In the genomic region with DNA sequence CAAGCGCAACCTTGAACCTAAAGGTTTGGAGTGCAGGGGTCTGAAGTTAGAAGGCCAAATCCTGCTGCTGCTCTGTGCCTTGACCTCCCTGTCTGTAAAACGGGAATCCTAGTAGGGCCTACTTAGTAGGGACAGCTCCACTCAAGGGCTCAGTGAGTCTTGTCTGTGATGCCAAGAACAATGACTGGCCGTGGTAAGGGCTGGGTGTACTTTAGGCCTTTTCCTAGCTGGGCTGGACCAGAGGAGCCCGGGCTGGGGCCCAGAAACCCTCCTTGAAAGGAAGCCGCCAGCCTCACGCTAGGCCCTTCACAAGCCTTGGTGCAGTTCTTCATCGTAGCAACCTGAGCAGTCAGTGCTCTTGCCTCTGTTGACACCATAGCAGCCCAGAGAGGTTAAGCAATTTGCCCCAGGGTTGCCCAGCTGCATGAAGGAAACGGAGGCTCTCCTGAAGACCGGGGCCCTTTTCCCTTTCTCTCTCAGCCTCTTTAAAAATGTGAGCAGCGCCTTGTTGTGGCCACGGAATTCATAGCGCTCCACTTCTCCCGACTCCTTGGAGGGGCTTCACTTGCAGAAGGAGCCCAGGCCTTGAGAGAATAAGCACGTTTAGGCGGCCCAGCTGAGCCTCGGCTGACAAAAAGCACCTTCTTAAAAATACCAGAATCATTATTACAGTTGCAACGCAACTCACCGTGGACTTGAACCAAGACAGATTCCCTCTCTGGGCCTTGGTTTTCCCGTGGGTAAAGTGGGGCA, we compare ENCODE assay signal across 17 cellular contexts. TPM values are rescaled to one million over a fixed set of nuclear protein-coding genes. Genes with fewer than 3 reads are reported as not detected.
A peak's percentile ranks its signal among the peaks of the same experiment; 100 is the strongest.
DNase-seq lines count a peak whose midpoint lies in the region; ATAC-seq and TF ChIP-seq lines count a peak whose summit lies in the region.
"Had no signal": no experiment of that assay in that cellular context is flagged by ENCODE, and none has a peak within 500 bp of the region (broad histone marks: within the 10 kb centered on the region; RNA-seq: fewer than 3 reads in every experiment).

No MANE protein-coding gene starts in this region.

- POLR2A ChIA-PET in GM10248 (lab: Yijun Ruan, JAX): no interaction called here

- no peak overlapping the region for H3K27ac ChIP-seq in left ventricle myocardium inferior (replicated peaks)
- no peak overlapping the region for H3K27ac ChIP-seq in osteoblast (ENCODE audit: low read depth, low read length)
- H3K27ac ChIP-seq in WERI-Rb-1: no peak overlapping the region

- H3K4me3 Mint-ChIP-seq in chondrocyte (ENCODE audit: unreplicated experiment): no peak overlapping the region
- H3K4me3 Mint-ChIP-seq: B cell; CD4-positive, alpha-beta memory T cell; IgD-negative memory B cell had no signal

- H3K9me3 ChIP-seq in left ventricle myocardium inferior (replicated peaks): no peaks in the 10 kb centered on the region
- H3K9me3 ChIP-seq in osteoblast (ENCODE audit: low read depth, low read length): no peaks in the 10 kb centered on the region
- no peaks in the 10 kb centered on the region for H3K9me3 ChIP-seq in WERI-Rb-1 (ENCODE audit: severe bottlenecking)

- no peaks in the 10 kb centered on the region for H3K79me2 ChIP-seq in osteoblast (ENCODE audit: insufficient read depth, low read length)

- H3K27me3 ChIP-seq in left ventricle myocardium inferior (ENCODE audit: low read depth): peaks cover 16% of the 10 kb centered on the region
- H3K27me3 ChIP-seq in H7 (ENCODE audit: control insufficient read depth, insufficient read depth, low read length): peaks cover 11% of the 10 kb centered on the region
- peaks cover 9% of the 10 kb centered on the region for H3K27me3 ChIP-seq in osteoblast (ENCODE audit: insufficient read depth, low read length)
- no peaks in the 10 kb centered on the region for H3K27me3 ChIP-seq in WERI-Rb-1 (ENCODE audit: insufficient read depth, low read depth, severe bottlenecking)

- peaks cover 3% of the 10 kb centered on the region for H3K4me1 Mint-ChIP-seq in chondrocyte (ENCODE audit: low read depth)

- no peaks in the 10 kb centered on the region for H3K9me3 Mint-ChIP-seq in chondrocyte (ENCODE audit: low read depth)
- H3K9me3 Mint-ChIP-seq: IgD-negative memory B cell had no signal

- H4K20me1 ChIP-seq in osteoblast (ENCODE audit: insufficient read depth, low read length): no peaks in the 10 kb centered on the region

- no peaks in the 10 kb centered on the region for H3K36me3 Mint-ChIP-seq in chondrocyte (ENCODE audit: low read depth)
- H3K36me3 Mint-ChIP-seq: CD4-positive, alpha-beta memory T cell; IgD-negative memory B cell had no signal

- no peak overlapping the region for H3K27ac Mint-ChIP-seq in chondrocyte (ENCODE audit: unreplicated experiment)
- H3K27ac Mint-ChIP-seq: B cell; CD4-positive, alpha-beta memory T cell; IgD-negative memory B cell had no signal

- H3K36me3 ChIP-seq in left ventricle myocardium inferior: no peaks in the 10 kb centered on the region
- no peaks in the 10 kb centered on the region for H3K36me3 ChIP-seq in H7 (replicated peaks; ENCODE audit: control insufficient read depth, insufficient read depth, low read length)
- H3K36me3 ChIP-seq in osteoblast (ENCODE audit: insufficient read depth, low read length): no peaks in the 10 kb centered on the region
- H3K36me3 ChIP-seq in WERI-Rb-1: no peaks in the 10 kb centered on the region

- no peak overlapping the region for H3K4me2 ChIP-seq in osteoblast (ENCODE audit: insufficient read depth, low read length)

- TF ChIP-seq CTCF in left ventricle myocardium inferior (IDR thresholded peaks at IDR 0.05; ENCODE audit: borderline replicate concordance): no peak
- no peak for TF ChIP-seq CTCF in chondrocyte (IDR thresholded peaks at IDR 0.05)
- TF ChIP-seq CTCF in osteoblast (IDR thresholded peaks at IDR 0.05; ENCODE audit: extremely low read depth, low read depth, low read length): no peak
- no peak for TF ChIP-seq CTCF in GM10248 (IDR thresholded peaks at IDR 0.05; ENCODE audit: control extremely low read depth, extremely low read depth, low read depth, missing control alignments)
- TF ChIP-seq CTCF in WERI-Rb-1 (IDR thresholded peaks at IDR 0.05; ENCODE audit: low read depth, low read length): no peak

- no peaks in the 10 kb centered on the region for H3K4me1 ChIP-seq in left ventricle myocardium inferior
- H3K4me1 ChIP-seq in osteoblast (ENCODE audit: insufficient read depth, low read length): no peaks in the 10 kb centered on the region

- CTCF ChIA-PET in GM10248 (lab: Yijun Ruan, JAX): interaction anchor here (1.7 to 2.1 kb wide), 2 partner anchors 15 to 16 kb away, joined by 4 to 8 read pairs; no protein-coding TSS in a partner anchor

- H3K4me3 ChIP-seq in left ventricle myocardium inferior: no peak overlapping the region
- no peak overlapping the region for H3K4me3 ChIP-seq in H7 (ENCODE audit: insufficient read depth, low read depth, low read length)
- H3K4me3 ChIP-seq in osteoblast (ENCODE audit: insufficient read depth, low read length): no peak overlapping the region
- no peak overlapping the region for H3K4me3 ChIP-seq in WERI-Rb-1 (ENCODE audit: low read depth, low read length)

- peaks cover 8% of the 10 kb centered on the region for H3K27me3 Mint-ChIP-seq in chondrocyte (ENCODE audit: low read depth)

- intact Hi-C loops in left ventricle myocardium inferior (cut with micrococcal nuclease) (no loop called here), left cardiac atrium (cut with DNase I) (loop anchor here (5.0 to 10.0 kb wide), 2 partner anchors 205 to 212 kb away; partner anchors contain the start of gene TAF1C (in 1 of the 2))

- no peak for ATAC-seq in left cardiac atrium
- ATAC-seq: HCT116 had no signal

- no peak overlapping the region for H2AFZ ChIP-seq in osteoblast (ENCODE audit: low read length)

- peak; percentile 3 for DNase-seq in left ventricle myocardium inferior
- no peak for DNase-seq in left cardiac atrium
- peak; percentile 67 for DNase-seq in H7
- peak; percentile 32 for DNase-seq in chondrocyte (ENCODE audit: low spot score)
- DNase-seq in osteoblast (ENCODE audit: insufficient read length, low spot score, missing footprints): peak; percentile 85
- no peak for DNase-seq in GM10248 (ENCODE audit: extremely low spot score)
- DNase-seq in EL: no peak
- DNase-seq in WERI-Rb-1: no peak
- DNase-seq: C1 segment of cervical spinal cord; CD4-positive, alpha-beta memory T cell; COR-L47; DMS153; DMS79 treated with DMSO at 0.1 percent for 48 hours; GDM1 had no signal

RNA-seq across cellular contexts. Expression of gene NECAB2, which starts 4.4 kb away (rescaled TPM):
- total RNA-seq in left ventricle myocardium inferior (0.69 TPM), left cardiac atrium (under 1 TPM in 1 of 2 donors, not detected in 1; 0.91 TPM), chondrocyte (0.40 to 0.72 TPM (median 0.58 TPM) in 3 replicates), osteoblast (0.29 and 0.72 TPM in 2 replicates)
- total RNA-seq in H7 (2014; rRNA removed; shearing (Covaris generic)): 0.55 and 1.2 TPM in 2 replicates
- total RNA-seq: B cell; CD4-positive, alpha-beta memory T cell had no signal

RNA-seq across cellular contexts. Expression of gene OSGIN1, which starts 19.4 kb away (rescaled TPM):
- total RNA-seq in left ventricle myocardium inferior: 12.5 TPM
- 1 to 10 TPM; 7.0 to 8.3 TPM for total RNA-seq in left cardiac atrium
- 1.3 and 1.6 TPM in 2 replicates for total RNA-seq in H7 (2014; rRNA removed; shearing (Covaris generic))
- total RNA-seq in chondrocyte: 1.3 to 2.8 TPM (median 2.5 TPM) in 3 replicates
- 3.6 and 5.0 TPM in 2 replicates for total RNA-seq in osteoblast

Comparison
In these comparisons a context has a peak if more than half of its experiments do, and no peak if none do; other contexts are left out.
1. DNase-seq: peak in left ventricle myocardium inferior (single experiment), H7 (single experiment), chondrocyte (single experiment) and osteoblast (single experiment); none in left cardiac atrium (single experiment), GM10248 (single experiment), EL (single experiment) and WERI-Rb-1 (single experiment).